ENCODE assay signal across 1 cellular context in the genomic region with DNA sequence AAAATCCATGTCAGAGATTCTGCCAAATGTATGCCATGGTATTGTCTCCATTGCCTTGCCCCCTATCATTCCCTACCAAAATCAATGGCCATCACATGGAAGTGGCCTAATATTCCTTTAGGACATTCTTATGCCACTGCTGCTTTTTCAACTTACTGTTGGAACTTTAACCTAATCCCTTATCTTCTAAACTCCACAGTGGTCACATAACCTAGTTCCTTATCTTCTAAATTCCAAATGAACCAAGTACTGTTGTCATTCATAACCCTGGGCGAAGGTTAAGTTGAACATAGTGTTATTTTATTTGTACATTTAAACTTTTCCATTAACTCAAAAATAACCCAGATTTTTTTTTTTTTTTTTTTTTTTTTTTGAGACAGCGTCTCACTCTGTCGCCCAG.
A peak's percentile ranks its signal among the peaks of the same experiment; 100 is the strongest.
TF ChIP-seq lines count a peak whose summit lies in the region.

No MANE protein-coding gene starts in this region.

TF ChIP-seq in HepG2, 621 proteins besides CTCF, POLR2A, EP300 and RAD21:
- TF ChIP-seq TARDBP (CRISPR knock-in tag; IDR thresholded peaks at IDR 0.05) = 0 out of 2 replicates have a peak, but pooled peaks have one; percentile 3
- TF ChIP-seq PPARG (CRISPR knock-in tag; conservative IDR thresholded peaks at IDR 0.05) = peak; percentile 76
- TF ChIP-seq MAFF (IDR thresholded peaks at IDR 0.05; ENCODE audit: low read depth, low read length) = no peak
